Comparison of ENCODE assay signal across 1 cellular context in genomic region chr17:38582069-38582468, GRCh38.
A peak's percentile ranks its signal among the peaks of the same experiment; 100 is the strongest.
TF ChIP-seq lines count a peak whose summit lies in the region.

No MANE protein-coding gene starts in this region.

TF ChIP-seq in HepG2, 621 proteins besides CTCF, POLR2A, EP300 and RAD21:
- TF ChIP-seq ZNF572 (CRISPR knock-in tag; IDR thresholded peaks at IDR 0.05) (0 out of 2 replicates have a peak, but pooled peaks have one; percentile 22), TRIM22 (IDR thresholded peaks at IDR 0.05) (no peak), ZNF160 (CRISPR knock-in tag; IDR thresholded peaks at IDR 0.05) (no peak), HNF1B (CRISPR knock-in tag; IDR thresholded peaks at IDR 0.05) (0 out of 2 replicates have a peak, but pooled peaks have one; percentile 24), EED (CRISPR knock-in tag; IDR thresholded peaks at IDR 0.05) (no peak), NONO (IDR thresholded peaks at IDR 0.05) (no peak), NONO (CRISPR knock-in tag; conservative IDR thresholded peaks at IDR 0.05) (0 out of 2 replicates have a peak, but pooled peaks have one; percentile 54)
